1 cellular context compared by ENCODE assay signal in the genomic region with DNA sequence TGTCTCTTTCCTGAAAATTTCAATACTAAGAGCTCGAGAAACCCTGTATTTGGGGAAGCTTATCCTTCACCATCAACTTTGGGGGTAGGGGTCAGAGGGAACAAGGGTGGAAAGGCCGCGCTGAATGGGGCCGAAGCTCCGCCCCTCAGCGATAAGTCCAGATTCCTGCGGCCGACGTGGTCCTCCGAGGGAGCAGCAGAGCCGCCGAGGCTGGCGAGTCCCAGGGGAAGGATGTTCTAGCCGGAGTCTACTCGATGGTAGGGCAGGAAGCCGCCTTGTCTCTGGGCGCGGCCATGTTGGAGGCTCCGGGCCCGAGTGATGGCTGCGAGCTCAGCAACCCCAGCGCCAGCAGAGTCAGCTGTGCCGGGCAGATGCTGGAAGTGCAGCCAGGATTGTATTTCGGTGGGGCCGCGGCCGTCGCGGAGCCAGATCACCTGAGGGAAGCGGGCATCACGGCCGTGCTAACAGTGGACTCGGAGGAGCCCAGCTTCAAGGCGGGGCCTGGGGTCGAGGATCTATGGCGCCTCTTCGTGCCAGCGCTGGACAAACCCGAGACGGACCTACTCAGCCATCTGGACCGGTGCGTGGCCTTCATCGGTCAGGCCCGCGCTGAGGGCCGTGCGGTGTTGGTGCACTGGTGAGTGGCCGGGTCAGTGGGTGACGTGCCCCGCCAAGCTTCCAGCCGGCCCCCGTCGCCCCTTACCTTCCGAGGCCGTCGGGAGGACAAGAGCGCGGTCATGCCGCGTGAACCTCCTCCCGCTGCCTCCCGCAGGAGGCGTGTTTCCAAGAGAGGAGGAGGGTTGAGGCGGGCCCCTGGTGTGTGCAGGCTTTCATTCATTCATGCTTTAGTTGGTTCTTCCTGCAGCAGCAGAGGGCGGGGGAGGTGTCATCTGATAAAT.
TF ChIP-seq lines count a peak whose summit lies in the region.

A gene with protein sequence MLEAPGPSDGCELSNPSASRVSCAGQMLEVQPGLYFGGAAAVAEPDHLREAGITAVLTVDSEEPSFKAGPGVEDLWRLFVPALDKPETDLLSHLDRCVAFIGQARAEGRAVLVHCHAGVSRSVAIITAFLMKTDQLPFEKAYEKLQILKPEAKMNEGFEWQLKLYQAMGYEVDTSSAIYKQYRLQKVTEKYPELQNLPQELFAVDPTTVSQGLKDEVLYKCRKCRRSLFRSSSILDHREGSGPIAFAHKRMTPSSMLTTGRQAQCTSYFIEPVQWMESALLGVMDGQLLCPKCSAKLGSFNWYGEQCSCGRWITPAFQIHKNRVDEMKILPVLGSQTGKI (plus strand): TSS at position 278 of the 899 bp plus-strand sequence. CDS start 16 bp downstream, at position 294.

TF ChIP-seq in HepG2, 621 proteins besides CTCF, POLR2A, EP300 and RAD21 (continued from another document and continues in another):
- TF ChIP-seq, protein P1, sequence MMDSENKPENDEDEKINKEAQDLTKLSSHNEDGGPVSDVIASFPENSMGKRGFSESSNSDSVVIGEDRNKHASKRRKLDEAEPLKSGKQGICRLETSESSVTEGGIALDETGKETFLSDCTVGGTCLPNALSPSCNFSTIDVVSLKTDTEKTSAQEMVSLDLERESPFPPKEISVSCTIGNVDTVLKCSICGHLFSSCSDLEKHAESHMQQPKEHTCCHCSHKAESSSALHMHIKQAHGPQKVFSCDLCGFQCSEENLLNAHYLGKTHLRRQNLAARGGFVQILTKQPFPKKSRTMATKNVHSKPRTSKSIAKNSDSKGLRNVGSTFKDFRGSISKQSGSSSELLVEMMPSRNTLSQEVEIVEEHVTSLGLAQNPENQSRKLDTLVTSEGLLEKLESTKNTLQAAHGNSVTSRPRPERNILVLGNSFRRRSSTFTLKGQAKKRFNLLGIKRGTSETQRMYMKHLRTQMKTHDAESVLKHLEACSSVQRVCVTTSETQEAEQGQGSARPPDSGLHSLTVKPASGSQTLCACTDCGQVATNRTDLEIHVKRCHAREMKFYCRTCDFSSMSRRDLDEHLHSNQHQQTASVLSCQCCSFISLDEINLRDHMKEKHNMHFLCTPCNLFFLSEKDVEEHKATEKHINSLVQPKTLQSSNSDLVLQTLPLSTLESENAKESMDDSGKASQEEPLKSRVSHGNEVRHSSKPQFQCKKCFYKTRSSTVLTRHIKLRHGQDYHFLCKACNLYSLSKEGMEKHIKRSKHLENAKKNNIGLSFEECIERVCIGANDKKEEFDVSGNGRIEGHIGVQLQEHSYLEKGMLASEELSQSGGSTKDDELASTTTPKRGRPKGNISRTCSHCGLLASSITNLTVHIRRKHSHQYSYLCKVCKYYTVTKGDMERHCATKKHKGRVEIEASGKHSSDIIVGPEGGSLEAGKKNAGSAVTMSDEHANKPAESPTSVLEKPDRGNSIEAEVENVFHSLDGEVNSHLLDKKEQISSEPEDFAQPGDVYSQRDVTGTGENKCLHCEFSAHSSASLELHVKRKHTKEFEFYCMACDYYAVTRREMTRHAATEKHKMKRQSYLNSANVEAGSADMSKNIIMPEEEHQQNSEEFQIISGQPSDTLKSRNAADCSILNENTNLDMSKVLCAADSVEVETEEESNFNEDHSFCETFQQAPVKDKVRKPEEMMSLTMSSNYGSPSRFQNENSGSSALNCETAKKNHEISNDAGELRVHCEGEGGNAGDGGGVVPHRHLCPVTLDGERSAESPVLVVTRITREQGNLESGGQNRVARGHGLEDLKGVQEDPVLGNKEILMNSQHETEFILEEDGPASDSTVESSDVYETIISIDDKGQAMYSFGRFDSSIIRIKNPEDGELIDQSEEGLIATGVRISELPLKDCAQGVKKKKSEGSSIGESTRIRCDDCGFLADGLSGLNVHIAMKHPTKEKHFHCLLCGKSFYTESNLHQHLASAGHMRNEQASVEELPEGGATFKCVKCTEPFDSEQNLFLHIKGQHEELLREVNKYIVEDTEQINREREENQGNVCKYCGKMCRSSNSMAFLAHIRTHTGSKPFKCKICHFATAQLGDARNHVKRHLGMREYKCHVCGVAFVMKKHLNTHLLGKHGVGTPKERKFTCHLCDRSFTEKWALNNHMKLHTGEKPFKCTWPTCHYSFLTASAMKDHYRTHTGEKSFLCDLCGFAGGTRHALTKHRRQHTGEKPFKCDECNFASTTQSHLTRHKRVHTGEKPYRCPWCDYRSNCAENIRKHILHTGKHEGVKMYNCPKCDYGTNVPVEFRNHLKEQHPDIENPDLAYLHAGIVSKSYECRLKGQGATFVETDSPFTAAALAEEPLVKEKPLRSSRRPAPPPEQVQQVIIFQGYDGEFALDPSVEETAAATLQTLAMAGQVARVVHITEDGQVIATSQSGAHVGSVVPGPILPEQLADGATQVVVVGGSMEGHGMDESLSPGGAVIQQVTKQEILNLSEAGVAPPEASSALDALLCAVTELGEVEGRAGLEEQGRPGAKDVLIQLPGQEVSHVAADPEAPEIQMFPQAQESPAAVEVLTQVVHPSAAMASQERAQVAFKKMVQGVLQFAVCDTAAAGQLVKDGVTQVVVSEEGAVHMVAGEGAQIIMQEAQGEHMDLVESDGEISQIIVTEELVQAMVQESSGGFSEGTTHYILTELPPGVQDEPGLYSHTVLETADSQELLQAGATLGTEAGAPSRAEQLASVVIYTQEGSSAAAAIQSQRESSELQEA (CRISPR knock-in tag; IDR thresholded peaks at IDR 0.05; ENCODE audit: not compliant biosample characterization) = peak; percentile 93
- TF ChIP-seq NONO (IDR thresholded peaks at IDR 0.05) = no peak
- peak; percentile 67 for TF ChIP-seq NONO (CRISPR knock-in tag; conservative IDR thresholded peaks at IDR 0.05)
- no peak for TF ChIP-seq RAD51 (IDR thresholded peaks at IDR 0.05; ENCODE audit: borderline replicate concordance)
- no peak for TF ChIP-seq RFX3 (CRISPR knock-in tag; IDR thresholded peaks at IDR 0.05)
- TF ChIP-seq, protein P2, sequence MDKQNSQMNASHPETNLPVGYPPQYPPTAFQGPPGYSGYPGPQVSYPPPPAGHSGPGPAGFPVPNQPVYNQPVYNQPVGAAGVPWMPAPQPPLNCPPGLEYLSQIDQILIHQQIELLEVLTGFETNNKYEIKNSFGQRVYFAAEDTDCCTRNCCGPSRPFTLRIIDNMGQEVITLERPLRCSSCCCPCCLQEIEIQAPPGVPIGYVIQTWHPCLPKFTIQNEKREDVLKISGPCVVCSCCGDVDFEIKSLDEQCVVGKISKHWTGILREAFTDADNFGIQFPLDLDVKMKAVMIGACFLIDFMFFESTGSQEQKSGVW (CRISPR knock-in tag; IDR thresholded peaks at IDR 0.05; ENCODE audit: borderline replicate concordance) = peak; percentile 72; the same call in 1 of the 2 replicates
- TF ChIP-seq FOXO1 (CRISPR knock-in tag; IDR thresholded peaks at IDR 0.05) = peak; percentile 29; the same call in 1 of the 2 replicates
- TF ChIP-seq ZBTB3 (CRISPR knock-in tag; IDR thresholded peaks at IDR 0.05; ENCODE audit: borderline replicate concordance, low read depth) = peak; percentile 85; the same call in 1 of the 2 replicates
- no peak for TF ChIP-seq NFATC3 (CRISPR knock-in tag; IDR thresholded peaks at IDR 0.05)
- TF ChIP-seq JUND (CRISPR knock-in tag; IDR thresholded peaks at IDR 0.05) = no peak
- TF ChIP-seq, protein P3, sequence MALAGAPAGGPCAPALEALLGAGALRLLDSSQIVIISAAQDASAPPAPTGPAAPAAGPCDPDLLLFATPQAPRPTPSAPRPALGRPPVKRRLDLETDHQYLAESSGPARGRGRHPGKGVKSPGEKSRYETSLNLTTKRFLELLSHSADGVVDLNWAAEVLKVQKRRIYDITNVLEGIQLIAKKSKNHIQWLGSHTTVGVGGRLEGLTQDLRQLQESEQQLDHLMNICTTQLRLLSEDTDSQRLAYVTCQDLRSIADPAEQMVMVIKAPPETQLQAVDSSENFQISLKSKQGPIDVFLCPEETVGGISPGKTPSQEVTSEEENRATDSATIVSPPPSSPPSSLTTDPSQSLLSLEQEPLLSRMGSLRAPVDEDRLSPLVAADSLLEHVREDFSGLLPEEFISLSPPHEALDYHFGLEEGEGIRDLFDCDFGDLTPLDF (CRISPR knock-in tag; IDR thresholded peaks at IDR 0.05) = no peak
- no peak for TF ChIP-seq NFE2 (CRISPR knock-in tag; IDR thresholded peaks at IDR 0.05)
- TF ChIP-seq ZEB1 (IDR thresholded peaks at IDR 0.05; ENCODE audit: insufficient replicate concordance, low read depth) = no peak
- TF ChIP-seq HOXA9 (CRISPR knock-in tag; IDR thresholded peaks at IDR 0.05; ENCODE audit: borderline replicate concordance) = no peak
- 0 out of 2 replicates have a peak, but pooled peaks have one; percentile 13 for TF ChIP-seq TMF1 (CRISPR knock-in tag; IDR thresholded peaks at IDR 0.05; ENCODE audit: low read depth)
- TF ChIP-seq, protein P4, sequence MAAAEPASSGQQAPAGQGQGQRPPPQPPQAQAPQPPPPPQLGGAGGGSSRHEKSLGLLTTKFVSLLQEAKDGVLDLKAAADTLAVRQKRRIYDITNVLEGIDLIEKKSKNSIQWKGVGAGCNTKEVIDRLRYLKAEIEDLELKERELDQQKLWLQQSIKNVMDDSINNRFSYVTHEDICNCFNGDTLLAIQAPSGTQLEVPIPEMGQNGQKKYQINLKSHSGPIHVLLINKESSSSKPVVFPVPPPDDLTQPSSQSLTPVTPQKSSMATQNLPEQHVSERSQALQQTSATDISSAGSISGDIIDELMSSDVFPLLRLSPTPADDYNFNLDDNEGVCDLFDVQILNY (CRISPR knock-in tag; conservative IDR thresholded peaks at IDR 0.05) = no peak; the same call in 1 of the 2 replicates
- TF ChIP-seq, protein P5, sequence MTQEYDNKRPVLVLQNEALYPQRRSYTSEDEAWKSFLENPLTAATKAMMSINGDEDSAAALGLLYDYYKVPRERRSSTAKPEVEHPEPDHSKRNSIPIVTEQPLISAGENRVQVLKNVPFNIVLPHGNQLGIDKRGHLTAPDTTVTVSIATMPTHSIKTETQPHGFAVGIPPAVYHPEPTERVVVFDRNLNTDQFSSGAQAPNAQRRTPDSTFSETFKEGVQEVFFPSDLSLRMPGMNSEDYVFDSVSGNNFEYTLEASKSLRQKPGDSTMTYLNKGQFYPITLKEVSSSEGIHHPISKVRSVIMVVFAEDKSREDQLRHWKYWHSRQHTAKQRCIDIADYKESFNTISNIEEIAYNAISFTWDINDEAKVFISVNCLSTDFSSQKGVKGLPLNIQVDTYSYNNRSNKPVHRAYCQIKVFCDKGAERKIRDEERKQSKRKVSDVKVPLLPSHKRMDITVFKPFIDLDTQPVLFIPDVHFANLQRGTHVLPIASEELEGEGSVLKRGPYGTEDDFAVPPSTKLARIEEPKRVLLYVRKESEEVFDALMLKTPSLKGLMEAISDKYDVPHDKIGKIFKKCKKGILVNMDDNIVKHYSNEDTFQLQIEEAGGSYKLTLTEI (CRISPR knock-in tag; conservative IDR thresholded peaks at IDR 0.05) = no peak
- peak; percentile 78 for TF ChIP-seq ZNF776 (CRISPR knock-in tag; IDR thresholded peaks at IDR 0.05)
- TF ChIP-seq, protein P6, sequence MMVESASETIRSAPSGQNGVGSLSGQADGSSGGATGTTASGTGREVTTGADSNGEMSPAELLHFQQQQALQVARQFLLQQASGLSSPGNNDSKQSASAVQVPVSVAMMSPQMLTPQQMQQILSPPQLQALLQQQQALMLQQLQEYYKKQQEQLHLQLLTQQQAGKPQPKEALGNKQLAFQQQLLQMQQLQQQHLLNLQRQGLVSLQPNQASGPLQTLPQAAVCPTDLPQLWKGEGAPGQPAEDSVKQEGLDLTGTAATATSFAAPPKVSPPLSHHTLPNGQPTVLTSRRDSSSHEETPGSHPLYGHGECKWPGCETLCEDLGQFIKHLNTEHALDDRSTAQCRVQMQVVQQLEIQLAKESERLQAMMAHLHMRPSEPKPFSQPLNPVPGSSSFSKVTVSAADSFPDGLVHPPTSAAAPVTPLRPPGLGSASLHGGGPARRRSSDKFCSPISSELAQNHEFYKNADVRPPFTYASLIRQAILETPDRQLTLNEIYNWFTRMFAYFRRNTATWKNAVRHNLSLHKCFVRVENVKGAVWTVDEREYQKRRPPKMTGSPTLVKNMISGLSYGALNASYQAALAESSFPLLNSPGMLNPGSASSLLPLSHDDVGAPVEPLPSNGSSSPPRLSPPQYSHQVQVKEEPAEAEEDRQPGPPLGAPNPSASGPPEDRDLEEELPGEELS (CRISPR knock-in tag; IDR thresholded peaks at IDR 0.05) = peak; percentile 64; the same call in 1 of the 2 replicates
- no peak for TF ChIP-seq ZNF180 (CRISPR knock-in tag; IDR thresholded peaks at IDR 0.05; ENCODE audit: borderline replicate concordance, low read depth)
- peak; percentile 69 for TF ChIP-seq AKAP8 (CRISPR knock-in tag; IDR thresholded peaks at IDR 0.05)
- no peak for TF ChIP-seq PLRG1 (conservative IDR thresholded peaks at IDR 0.05)
- no peak for TF ChIP-seq ZNF746 (CRISPR knock-in tag; IDR thresholded peaks at IDR 0.05)
- TF ChIP-seq, protein P7, sequence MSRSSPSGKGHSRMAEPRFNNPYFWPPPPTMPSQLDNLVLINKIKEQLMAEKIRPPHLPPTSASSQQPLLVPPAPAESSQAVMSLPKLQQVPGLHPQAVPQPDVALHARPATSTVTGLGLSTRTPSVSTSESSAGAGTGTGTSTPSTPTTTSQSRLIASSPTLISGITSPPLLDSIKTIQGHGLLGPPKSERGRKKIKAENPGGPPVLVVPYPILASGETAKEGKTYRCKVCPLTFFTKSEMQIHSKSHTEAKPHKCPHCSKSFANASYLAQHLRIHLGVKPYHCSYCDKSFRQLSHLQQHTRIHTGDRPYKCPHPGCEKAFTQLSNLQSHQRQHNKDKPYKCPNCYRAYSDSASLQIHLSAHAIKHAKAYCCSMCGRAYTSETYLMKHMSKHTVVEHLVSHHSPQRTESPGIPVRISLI (CRISPR knock-in tag; IDR thresholded peaks at IDR 0.05; ENCODE audit: borderline replicate concordance) = no peak
- 0 out of 2 replicates have a peak, but pooled peaks have one; percentile 9 for TF ChIP-seq MAZ (IDR thresholded peaks at IDR 0.05; ENCODE audit: borderline replicate concordance, low read depth, low read length)
- TF ChIP-seq MAZ (CRISPR knock-in tag; IDR thresholded peaks at IDR 0.05; ENCODE audit: low read depth) = no peak; the same call in 1 of the 2 replicates
- peak; percentile 78; the same call in 1 of the 2 replicates for TF ChIP-seq KMT2A (CRISPR knock-in tag; IDR thresholded peaks at IDR 0.05)
- no peak for TF ChIP-seq NFIC (IDR thresholded peaks at IDR 0.05; ENCODE audit: low read length)
- peak; percentile 89; the same call in 1 of the 2 replicates for TF ChIP-seq ZNF543 (CRISPR knock-in tag; IDR thresholded peaks at IDR 0.05)
- no peak for TF ChIP-seq NFYC (CRISPR knock-in tag; IDR thresholded peaks at IDR 0.05)
- TF ChIP-seq, protein P8, sequence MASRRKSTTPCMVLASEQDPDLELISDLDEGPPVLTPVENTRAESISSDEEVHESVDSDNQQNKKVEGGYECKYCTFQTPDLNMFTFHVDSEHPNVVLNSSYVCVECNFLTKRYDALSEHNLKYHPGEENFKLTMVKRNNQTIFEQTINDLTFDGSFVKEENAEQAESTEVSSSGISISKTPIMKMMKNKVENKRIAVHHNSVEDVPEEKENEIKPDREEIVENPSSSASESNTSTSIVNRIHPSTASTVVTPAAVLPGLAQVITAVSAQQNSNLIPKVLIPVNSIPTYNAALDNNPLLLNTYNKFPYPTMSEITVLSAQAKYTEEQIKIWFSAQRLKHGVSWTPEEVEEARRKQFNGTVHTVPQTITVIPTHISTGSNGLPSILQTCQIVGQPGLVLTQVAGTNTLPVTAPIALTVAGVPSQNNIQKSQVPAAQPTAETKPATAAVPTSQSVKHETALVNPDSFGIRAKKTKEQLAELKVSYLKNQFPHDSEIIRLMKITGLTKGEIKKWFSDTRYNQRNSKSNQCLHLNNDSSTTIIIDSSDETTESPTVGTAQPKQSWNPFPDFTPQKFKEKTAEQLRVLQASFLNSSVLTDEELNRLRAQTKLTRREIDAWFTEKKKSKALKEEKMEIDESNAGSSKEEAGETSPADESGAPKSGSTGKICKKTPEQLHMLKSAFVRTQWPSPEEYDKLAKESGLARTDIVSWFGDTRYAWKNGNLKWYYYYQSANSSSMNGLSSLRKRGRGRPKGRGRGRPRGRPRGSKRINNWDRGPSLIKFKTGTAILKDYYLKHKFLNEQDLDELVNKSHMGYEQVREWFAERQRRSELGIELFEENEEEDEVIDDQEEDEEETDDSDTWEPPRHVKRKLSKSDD (CRISPR knock-in tag; IDR thresholded peaks at IDR 0.05; ENCODE audit: low read depth) = peak; percentile 22; the same call in 1 of the 2 replicates
- TF ChIP-seq ZNF101 (CRISPR knock-in tag; IDR thresholded peaks at IDR 0.05; ENCODE audit: borderline replicate concordance, low read depth) = no peak
- TF ChIP-seq TEAD2 (CRISPR knock-in tag; IDR thresholded peaks at IDR 0.05) = no peak
- no peak for TF ChIP-seq NPAS2 (CRISPR knock-in tag; IDR thresholded peaks at IDR 0.05; ENCODE audit: borderline replicate concordance)
